Comparison of ENCODE assay signal across 23 cellular contexts in the genomic region with DNA sequence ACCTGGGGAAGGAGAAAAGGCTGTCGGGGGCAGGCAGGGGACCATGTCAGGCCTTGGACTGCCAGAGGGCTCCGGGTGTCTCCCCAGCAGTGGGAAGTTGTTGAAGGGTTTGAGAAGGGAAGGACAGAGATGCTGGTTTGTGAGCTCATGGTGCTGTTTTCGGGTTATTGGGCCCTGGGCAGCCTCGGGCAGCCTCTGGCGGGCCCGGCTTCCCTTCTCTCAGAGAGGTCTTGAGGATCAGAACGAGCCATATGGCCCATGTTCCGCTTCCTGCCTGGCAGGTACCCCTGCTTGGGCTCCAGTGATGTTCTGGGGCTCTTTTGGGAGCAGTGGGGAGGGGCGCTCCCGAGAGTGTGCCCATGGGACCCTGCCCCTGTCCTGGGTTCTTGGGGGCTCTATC. TPM values are rescaled to one million over a fixed set of nuclear protein-coding genes. Genes with fewer than 3 reads are reported as not detected.
DNase-seq lines count a peak whose midpoint lies in the region; ATAC-seq, FAIRE-seq and TF ChIP-seq lines count a peak whose summit lies in the region.
"Had no signal": no experiment of that assay in that cellular context is flagged by ENCODE, and none has a peak within 500 bp of the region (broad histone marks: within the 10 kb centered on the region; RNA-seq: fewer than 3 reads in every experiment).

No MANE protein-coding gene starts in this region.

- no peak for FAIRE-seq in GM19239 (lab: Jason Lieb, UNC)
- FAIRE-seq: RCC 7860 had no signal

- H2AFZ ChIP-seq in smooth muscle cell (ENCODE audit: low read depth) = no peak overlapping the region

- H3K4me2 ChIP-seq in smooth muscle cell = peak overlapping the region; percentile 68
- H3K4me2 ChIP-seq: SK-N-SH had no signal

- no peaks in the 10 kb centered on the region for H3F3A ChIP-seq in smooth muscle cell (ENCODE audit: low read depth)

- no peaks in the 10 kb centered on the region for H3K36me3 ChIP-seq in smooth muscle cell (ENCODE audit: low read depth)

- no peaks in the 10 kb centered on the region for H3K9me3 ChIP-seq in smooth muscle cell (replicated peaks; ENCODE audit: low read depth)
- H3K9me3 ChIP-seq: SK-N-SH had no signal

- peaks cover 17% of the 10 kb centered on the region for H3K4me1 ChIP-seq in smooth muscle cell (ENCODE audit: low read depth)

- peaks cover 81% of the 10 kb centered on the region for H4K20me1 ChIP-seq in smooth muscle cell (ENCODE audit: low read depth)

- H3K79me2 ChIP-seq in smooth muscle cell (ENCODE audit: low read depth) = peaks cover 43% of the 10 kb centered on the region

- H3K27me3 ChIP-seq in layer of hippocampus (ENCODE audit: control insufficient read depth, insufficient read depth, low read length) = no peaks in the 10 kb centered on the region
- no peaks in the 10 kb centered on the region for H3K27me3 ChIP-seq in smooth muscle cell (ENCODE audit: low read depth)

- H3K4me3 ChIP-seq in smooth muscle cell = no peak overlapping the region

- ATAC-seq in HG03139 (IDR thresholded peaks at IDR 0.05; ENCODE audit: unreplicated experiment) (no peak), GM21619 (IDR thresholded peaks at IDR 0.05; ENCODE audit: unreplicated experiment) (no peak)

- DNase-seq in NCI-H82 (lab: John Stamatoyannopoulos, UW) (peak; percentile 37), NCI-H82 treated with DMSO at 0.1 percent for 48 hours (lab: John Stamatoyannopoulos, UW; ENCODE audit: unreplicated experiment) (no peak), smooth muscle cell (lab: John Stamatoyannopoulos, UW; ENCODE audit: unreplicated experiment) (no peak), GM19239 (ENCODE audit: insufficient read length, low spot score) (no peak), glomerular visceral epithelial cell (ENCODE audit: extremely low spot score) (no peak)
- DNase-seq: DMS 273 treated with DMSO at 0.1 percent for 48 hours; DND-41; HCEC 1CT; MM.1S; NCI-H1092 treated with DMSO at 0.1 percent for 48 hours; NCI-H146; NCI-H2029 treated with DMSO at 0.1 percent for 48 hours; NCI-H2171; NCI-H526 treated with DMSO at 0.1 percent for 48 hours; NK-92 treated with Interleukin-12 subunit alpha and Interleukin-12 subunit beta, amount 100 ng/mL, for 24 hours; Right ventricle myocardium superior had no signal

- H3K27ac ChIP-seq in layer of hippocampus (ENCODE audit: low read depth, low read length) (peak overlapping the region; percentile 96), smooth muscle cell (ENCODE audit: low read depth) (peak overlapping the region; percentile 47)
- H3K27ac ChIP-seq: 22Rv1 had no signal

- TF ChIP-seq CTCF in smooth muscle cell (IDR thresholded peaks at IDR 0.05; ENCODE audit: borderline replicate concordance, insufficient read depth, poor library complexity, severe bottlenecking) = no peak

- H3K9ac ChIP-seq in smooth muscle cell (ENCODE audit: low read depth) = no peak overlapping the region
- H3K9ac ChIP-seq: SK-N-SH had no signal

- WGBS in smooth muscle cell (ENCODE audit: low lambda C conversion rate) = 83% methylated on average over 10 of the region's 10 CpGs

RNA-seq across cellular contexts. Expression of gene MYRF, which starts 9.8 kb away (rescaled TPM):
- 11.1 and 12.2 TPM in 2 replicates for total RNA-seq in smooth muscle cell
- 13.7 and 19.0 TPM in 2 replicates for polyA plus RNA-seq in smooth muscle cell

RNA-seq across cellular contexts. Expression of gene TMEM258, which starts 30.2 kb away (rescaled TPM):
- total RNA-seq in smooth muscle cell = 97.2 and 118 TPM in 2 replicates
- 300 and 317 TPM in 2 replicates for polyA plus RNA-seq in smooth muscle cell

RNA-seq across cellular contexts. Expression of gene FEN1, which starts 30.5 kb away (rescaled TPM):
- total RNA-seq in smooth muscle cell = 12.1 and 15.6 TPM in 2 replicates
- polyA plus RNA-seq in smooth muscle cell = 21.1 and 23.3 TPM in 2 replicates

RNA-seq across cellular contexts. Expression of gene FADS1, which starts 54.6 kb away (rescaled TPM):
- total RNA-seq in smooth muscle cell = 122 and 144 TPM in 2 replicates
- 176 and 266 TPM in 2 replicates for polyA plus RNA-seq in smooth muscle cell
- total RNA-seq: OCI-LY7 had no signal
